ENCODE assay signal across 9 cellular contexts in the genomic region with DNA sequence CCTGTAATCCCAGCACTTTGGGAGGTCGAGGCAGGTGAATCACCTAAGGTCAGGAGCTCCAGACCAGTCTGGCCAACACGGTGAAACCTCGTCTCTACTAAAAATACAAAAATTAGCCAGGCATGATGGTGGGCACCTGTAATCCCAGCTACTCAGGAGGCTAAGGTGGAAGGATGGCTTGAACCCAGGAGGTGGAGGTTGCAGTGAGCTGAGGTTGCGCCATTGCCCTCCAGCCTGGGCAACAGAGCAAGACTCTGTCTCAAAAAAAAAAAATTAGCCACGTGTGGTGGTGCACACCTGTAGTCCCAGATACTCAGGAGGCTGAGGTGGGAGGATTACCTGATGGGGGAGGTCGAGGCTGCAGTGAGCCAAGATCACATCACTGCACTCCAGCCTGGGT. TPM values are rescaled to one million over a fixed set of nuclear protein-coding genes. Genes with fewer than 3 reads are reported as not detected.
"Had no signal": no experiment of that assay in that cellular context is flagged by ENCODE, and none has a peak within 500 bp of the region (broad histone marks: within the 10 kb centered on the region; RNA-seq: fewer than 3 reads in every experiment).

No MANE protein-coding gene starts in this region.

RNA-seq across cellular contexts. Expression of a gene that starts 5.9 kb away (rescaled TPM):
- total RNA-seq: activated naive CD8-positive, alpha-beta T cell treated with anti-CD3 and anti-CD28 coated beads for 36 hours had no signal
- polyA plus RNA-seq: immature natural killer cell had no signal

RNA-seq across cellular contexts. Expression of a gene that starts 7.6 kb away (rescaled TPM):
- total RNA-seq: activated CD4-positive, alpha-beta memory T cell treated with anti-CD3 and anti-CD28 coated beads for 36 hours; activated naive CD8-positive, alpha-beta T cell treated with anti-CD3 and anti-CD28 coated beads for 36 hours; frontal cortex; osteoblast; stomach; thoracic aorta; ureter had no signal
- polyA plus RNA-seq: small intestine, stomach had no signal

RNA-seq across cellular contexts. Expression of a gene that starts 48.1 kb away (rescaled TPM):
- total RNA-seq: activated CD4-positive, alpha-beta memory T cell treated with anti-CD3 and anti-CD28 coated beads for 36 hours had no signal
- polyA plus RNA-seq: immature natural killer cell had no signal
